In genomic region chr1:235329139-235329808, GRCh38 we compare ENCODE assay signal across 8 cellular contexts. TPM values are rescaled to one million over a fixed set of nuclear protein-coding genes. Genes with fewer than 3 reads are reported as not detected.
DNase-seq lines count a peak whose midpoint lies in the region; ATAC-seq, FAIRE-seq and TF ChIP-seq lines count a peak whose summit lies in the region.

No MANE protein-coding gene starts in this region.

- intact Hi-C loops in left cardiac atrium (cut with DNase I) (loop anchor here in 1 of 2 donors (5.0 kb wide), 2 partner anchors 77 to 88 kb away; no protein-coding TSS in a partner anchor), Right ventricle myocardium inferior (cut with DNase I) (loop anchor here (10.0 kb wide), 1 partner anchor 86 kb away; no protein-coding TSS in a partner anchor), kidney (cut with DNase I) (no loop called here)

- in situ Hi-C loops in astrocyte of the cerebellum (cut with HindIII; ENCODE audit: low sequenced_read_pairs), result no loop called here

- H3K9ac ChIP-seq in kidney (ENCODE audit: low read length in 2 of 2), result peak overlapping the region; percentile 83 to 85

- DNase-seq in left cardiac atrium, result peak; percentile 36
- no peak for DNase-seq in Right ventricle myocardium inferior (ENCODE audit: missing footprints)
- DNase-seq in RPMI8226, result peak; percentile 74
- DNase-seq in astrocyte of the cerebellum (ENCODE audit: low read depth), result peak; percentile 18
- peak; percentile 78 for DNase-seq in kidney
- DNase-seq in stimulated activated CD4-positive, alpha-beta T cell treated with anti-CD3 and anti-CD28 coated beads, Interleukin-4, amount 100 ng/mL, for 4 hours, result peak; percentile 24 to 42

- H3K4me3 ChIP-seq in astrocyte of the cerebellum (ENCODE audit: low read depth, low read length) (peak overlapping the region; percentile 78), kidney (ENCODE audit: low read length in 2 of 2) (peak overlapping the region; percentile 99)

- ATAC-seq in left cardiac atrium, result peak in 1 of 2 donors; percentile 1
- ATAC-seq in Right ventricle myocardium inferior, result no peak
- peak; percentile 28 for ATAC-seq in HG03064 (IDR thresholded peaks at IDR 0.05; ENCODE audit: low read depth, unreplicated experiment)
- ATAC-seq in esophagus mucosa, result no peak

- no peaks in the 10 kb centered on the region for H3K36me3 ChIP-seq in kidney (ENCODE audit: control insufficient read depth in 1 of 2, insufficient read depth in 2 of 2, low read length in 2 of 2)

- peak overlapping the region; percentile 93 to 98 for H3K27ac ChIP-seq in kidney (ENCODE audit: low read depth in 2 of 2, low read length in 2 of 2)

- no peaks in the 10 kb centered on the region for H3K9me3 ChIP-seq in kidney (ENCODE audit: control insufficient read depth in 1 of 2, low read length in 2 of 2)

- H3K4me1 ChIP-seq in kidney (ENCODE audit: control insufficient read depth in 1 of 2, insufficient read depth in 1 of 2, low read depth in 1 of 2, low read length in 2 of 2), result peaks cover 6 to 36% of the 10 kb centered on the region in 2 donors

- TF ChIP-seq CTCF in astrocyte of the cerebellum (IDR thresholded peaks at IDR 0.05; ENCODE audit: low read depth, low read length, missing control alignments) (peak; percentile 5), kidney (IDR thresholded peaks at IDR 0.05; ENCODE audit: borderline replicate concordance, extremely low read depth, insufficient read depth) (no peak)

- no peak for FAIRE-seq in kidney (lab: Jason Lieb, UNC)

RNA-seq across cellular contexts. Expression of gene GGPS1, which starts 0.9 kb away (rescaled TPM):
- total RNA-seq in left cardiac atrium, result 10 to 100 TPM; 25.1 to 28.4 TPM
- total RNA-seq in Right ventricle myocardium inferior, result 33.1 TPM
- total RNA-seq in kidney, result 39.0 TPM
- polyA plus RNA-seq in kidney (ENCODE audit: insufficient read depth, low read depth, low replicate concordance), result 38.3 TPM
- 21.1 TPM for total RNA-seq in esophagus mucosa

RNA-seq across cellular contexts. Expression of gene ARID4B, which starts 1.3 kb away (rescaled TPM):
- 10 to 100 TPM; 17.6 to 19.3 TPM for total RNA-seq in left cardiac atrium
- 14.8 TPM for total RNA-seq in Right ventricle myocardium inferior
- 50.3 TPM for total RNA-seq in kidney
- polyA plus RNA-seq in kidney (ENCODE audit: insufficient read depth, low read depth, low replicate concordance), result 6.6 TPM
- total RNA-seq in esophagus mucosa, result 13.5 TPM

RNA-seq across cellular contexts. Expression of gene TBCE, which starts 38.0 kb away (rescaled TPM):
- total RNA-seq in left cardiac atrium, result 10 to 100 TPM; 10.8 to 13.6 TPM
- 22.8 TPM for total RNA-seq in Right ventricle myocardium inferior
- 15.1 TPM for total RNA-seq in kidney
- polyA plus RNA-seq in kidney (ENCODE audit: insufficient read depth, low read depth, low replicate concordance), result 22.6 TPM
- 17.9 TPM for total RNA-seq in esophagus mucosa
